16 cellular contexts compared by ENCODE assay signal in the genomic region with DNA sequence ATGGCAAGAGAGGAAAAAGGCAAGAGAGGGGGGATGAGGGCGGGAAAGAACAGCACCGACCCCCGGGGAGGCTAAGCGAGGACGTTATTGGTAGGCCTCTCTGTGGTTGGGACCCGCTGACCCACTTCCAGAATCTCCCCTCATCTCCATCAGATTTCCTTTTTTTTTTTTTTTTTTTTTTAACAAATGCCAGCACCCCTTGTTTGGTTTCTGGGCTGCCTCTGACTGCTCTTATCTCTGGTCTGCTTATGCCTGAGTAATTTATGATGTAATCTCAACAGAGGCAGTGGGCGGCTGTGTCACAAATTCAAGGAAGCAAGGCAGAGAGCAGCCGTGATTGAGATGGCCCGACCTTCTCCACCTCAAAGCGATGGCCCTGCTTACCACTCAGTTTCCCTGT.
DNase-seq lines count a peak whose midpoint lies in the region; ATAC-seq and TF ChIP-seq lines count a peak whose summit lies in the region.
"Had no signal": no experiment of that assay in that cellular context is flagged by ENCODE, and none has a peak within 500 bp of the region (broad histone marks: within the 10 kb centered on the region; RNA-seq: fewer than 3 reads in every experiment).

No MANE protein-coding gene starts in this region.

- H3K9me3 Mint-ChIP-seq in activated CD8-positive, alpha-beta T cell treated with anti-CD3 and anti-CD28 coated beads for 36 hours = no peaks in the 10 kb centered on the region
- H3K9me3 Mint-ChIP-seq in activated CD8-positive, alpha-beta T cell treated with anti-CD3 and anti-CD28 coated beads, Interleukin-2, amount 10 ng/mL, durations not matched to agents 7 days and 5 days (ENCODE audit: insufficient read depth) = no peaks in the 10 kb centered on the region

- H3K4me1 ChIP-seq in OCI-LY3 (ENCODE audit: low read length) = peaks cover 39% of the 10 kb centered on the region
- H3K4me1 ChIP-seq: SJCRH30 had no signal

- H4K20me1 ChIP-seq in OCI-LY3 (ENCODE audit: insufficient read depth, low read length) (no peaks in the 10 kb centered on the region), neural cell (ENCODE audit: insufficient read depth) (no peaks in the 10 kb centered on the region)

- DNase-seq in activated CD8-positive, alpha-beta T cell treated with anti-CD3 and anti-CD28 coated beads for 36 hours = peak; percentile 22
- DNase-seq in activated CD8-positive, alpha-beta T cell treated with anti-CD3 and anti-CD28 coated beads, Interleukin-2, amount 10 ng/mL, durations not matched to agents 7 days and 5 days = no peak
- DNase-seq in astrocyte of the hippocampus (ENCODE audit: low read depth, low spot score) (peak; percentile 3), Right ventricle myocardium superior (no peak)
- DNase-seq: C1 segment of cervical spinal cord, H7, MV-4-11, NCI-H1417, NCI-H187 treated with DMSO at 0.1 percent for 48 hours, NCI-H69, RPMI8226 had no signal

- H3K27ac Mint-ChIP-seq in activated CD8-positive, alpha-beta T cell treated with anti-CD3 and anti-CD28 coated beads for 36 hours = no peak overlapping the region
- H3K27ac Mint-ChIP-seq in activated CD8-positive, alpha-beta T cell treated with anti-CD3 and anti-CD28 coated beads, Interleukin-2, amount 10 ng/mL, durations not matched to agents 7 days and 5 days = no peak overlapping the region

- H3K27me3 ChIP-seq in OCI-LY3 (ENCODE audit: low read depth, low read length) (no peaks in the 10 kb centered on the region), neural cell (ENCODE audit: insufficient read depth, low read depth, low read length) (no peaks in the 10 kb centered on the region)

- no peak for ATAC-seq in activated CD8-positive, alpha-beta T cell treated with anti-CD3 and anti-CD28 coated beads for 36 hours
- no peak for ATAC-seq in activated CD8-positive, alpha-beta T cell treated with anti-CD3 and anti-CD28 coated beads, Interleukin-2, amount 10 ng/mL, durations not matched to agents 7 days and 5 days
- no peak for ATAC-seq in Right ventricle myocardium superior (ENCODE audit: poor library complexity)
- ATAC-seq in HG03097 (IDR thresholded peaks at IDR 0.05; ENCODE audit: low FRiP score, unreplicated experiment) = no peak
- ATAC-seq in HG03520 (IDR thresholded peaks at IDR 0.05; ENCODE audit: unreplicated experiment) = no peak

- no peak for TF ChIP-seq EP300 in neural cell (conservative IDR thresholded peaks at IDR 0.05; ENCODE audit: poor library complexity, severe bottlenecking)

- no peak for TF ChIP-seq CTCF in activated CD8-positive, alpha-beta T cell treated with anti-CD3 and anti-CD28 coated beads for 36 hours (IDR thresholded peaks at IDR 0.05)
- TF ChIP-seq CTCF in OCI-LY3 (IDR thresholded peaks at IDR 0.05; ENCODE audit: low read depth, low read length) (no peak), neural cell (IDR thresholded peaks at IDR 0.05; ENCODE audit: poor library complexity, severe bottlenecking) (no peak)

- H3K36me3 Mint-ChIP-seq in activated CD8-positive, alpha-beta T cell treated with anti-CD3 and anti-CD28 coated beads for 36 hours (ENCODE audit: low read depth) = no peaks in the 10 kb centered on the region
- H3K36me3 Mint-ChIP-seq in activated CD8-positive, alpha-beta T cell treated with anti-CD3 and anti-CD28 coated beads, Interleukin-2, amount 10 ng/mL, durations not matched to agents 7 days and 5 days (ENCODE audit: low read depth) = no peaks in the 10 kb centered on the region

- no peak for TF ChIP-seq RAD21 in neural cell (conservative IDR thresholded peaks at IDR 0.05)

- H2AFZ ChIP-seq in OCI-LY3 (ENCODE audit: low read depth, low read length) (no peak overlapping the region), neural cell (ENCODE audit: low read depth, low read length) (no peak overlapping the region)

- no peaks in the 10 kb centered on the region for H3K79me2 ChIP-seq in OCI-LY3 (ENCODE audit: low read length)
- no peaks in the 10 kb centered on the region for H3K79me2 ChIP-seq in neural cell (replicated peaks; ENCODE audit: insufficient read depth, low read length)

- H3K27me3 Mint-ChIP-seq in activated CD8-positive, alpha-beta T cell treated with anti-CD3 and anti-CD28 coated beads for 36 hours = no peaks in the 10 kb centered on the region
- no peaks in the 10 kb centered on the region for H3K27me3 Mint-ChIP-seq in activated CD8-positive, alpha-beta T cell treated with anti-CD3 and anti-CD28 coated beads, Interleukin-2, amount 10 ng/mL, durations not matched to agents 7 days and 5 days (ENCODE audit: low read depth)

- H3F3A ChIP-seq in neural cell (ENCODE audit: insufficient read depth, low read length, poor library complexity, severe bottlenecking) = no peaks in the 10 kb centered on the region

- intact Hi-C loops in activated CD8-positive, alpha-beta T cell treated with anti-CD3 and anti-CD28 coated beads for 36 hours (cut with micrococcal nuclease) = no loop called here
- intact Hi-C loops in Right ventricle myocardium superior (cut with DNase I) = no loop called here

- H3K27ac ChIP-seq in OCI-LY3 (ENCODE audit: low read length) (no peak overlapping the region), neural cell (ENCODE audit: low read length) (peak overlapping the region; percentile 33)
- H3K27ac ChIP-seq: SJCRH30 had no signal

- POLR2A ChIA-PET in activated CD8-positive, alpha-beta T cell treated with anti-CD3 and anti-CD28 coated beads for 36 hours (lab: Charles Lee) = no interaction called here
- POLR2A ChIA-PET in activated CD8-positive, alpha-beta T cell treated with anti-CD3 and anti-CD28 coated beads, Interleukin-2, amount 10 ng/mL, durations not matched to agents 7 days and 5 days (lab: Charles Lee) = no interaction called here

- H3K4me3 Mint-ChIP-seq in activated CD8-positive, alpha-beta T cell treated with anti-CD3 and anti-CD28 coated beads for 36 hours = no peak overlapping the region
- no peak overlapping the region for H3K4me3 Mint-ChIP-seq in activated CD8-positive, alpha-beta T cell treated with anti-CD3 and anti-CD28 coated beads, Interleukin-2, amount 10 ng/mL, durations not matched to agents 7 days and 5 days

- H3K9me2 ChIP-seq in neural cell (ENCODE audit: insufficient read depth, low read length) = no peaks in the 10 kb centered on the region

- no peak overlapping the region for H3K9ac ChIP-seq in OCI-LY3 (ENCODE audit: low read length)
- H3K9ac ChIP-seq in neural cell (ENCODE audit: low read length) = no peak overlapping the region

- no peaks in the 10 kb centered on the region for H3K36me3 ChIP-seq in OCI-LY3 (replicated peaks; ENCODE audit: low read depth, low read length)
- no peaks in the 10 kb centered on the region for H3K36me3 ChIP-seq in neural cell (ENCODE audit: insufficient read depth, low read length)
- H3K36me3 ChIP-seq: SJCRH30 had no signal

- H3K4me3 ChIP-seq in OCI-LY3 (ENCODE audit: low read length) = no peak overlapping the region
- H3K4me3 ChIP-seq in neural cell (ENCODE audit: low read length) = no peak overlapping the region
- H3K4me3 ChIP-seq: SJCRH30 had no signal

- H3K4me1 Mint-ChIP-seq in activated CD8-positive, alpha-beta T cell treated with anti-CD3 and anti-CD28 coated beads for 36 hours (ENCODE audit: low read depth) = peaks cover 21% of the 10 kb centered on the region
- no peaks in the 10 kb centered on the region for H3K4me1 Mint-ChIP-seq in activated CD8-positive, alpha-beta T cell treated with anti-CD3 and anti-CD28 coated beads, Interleukin-2, amount 10 ng/mL, durations not matched to agents 7 days and 5 days (ENCODE audit: low read depth)

- H3K9me3 ChIP-seq in OCI-LY3 (ENCODE audit: insufficient read depth, low read length) (no peaks in the 10 kb centered on the region), neural cell (ENCODE audit: low read length) (no peaks in the 10 kb centered on the region)

- CTCF ChIA-PET in activated CD8-positive, alpha-beta T cell treated with anti-CD3 and anti-CD28 coated beads for 36 hours (lab: Charles Lee) = interaction anchor here (1.4 kb wide), 1 partner anchor 34 kb away, joined by 4 read pairs; no protein-coding TSS in a partner anchor
- CTCF ChIA-PET in activated CD8-positive, alpha-beta T cell treated with anti-CD3 and anti-CD28 coated beads, Interleukin-2, amount 10 ng/mL, durations not matched to agents 7 days and 5 days (lab: Charles Lee) = no interaction called here

- H3K4me2 ChIP-seq in OCI-LY3 (ENCODE audit: low read length) (peak overlapping the region; percentile 44), neural cell (ENCODE audit: low read length) (no peak overlapping the region)

TF ChIP-seq in neural cell, 6 proteins besides CTCF, POLR2A, EP300 and RAD21:
- TF ChIP-seq SMC3 (conservative IDR thresholded peaks at IDR 0.05; ENCODE audit: poor library complexity) = no peak
- TF ChIP-seq EZH2 (IDR thresholded peaks at IDR 0.05; ENCODE audit: borderline replicate concordance, insufficient read depth, low read length, poor library complexity, severe bottlenecking) = no peak
- no peak for TF ChIP-seq POLR2AphosphoS5 (IDR thresholded peaks at IDR 0.05)
- TF ChIP-seq MXI1 (conservative IDR thresholded peaks at IDR 0.05; ENCODE audit: poor library complexity, severe bottlenecking) = no peak
- no peak for TF ChIP-seq TAF1 (IDR thresholded peaks at IDR 0.05; ENCODE audit: low read depth)
- TF ChIP-seq, protein P1, sequence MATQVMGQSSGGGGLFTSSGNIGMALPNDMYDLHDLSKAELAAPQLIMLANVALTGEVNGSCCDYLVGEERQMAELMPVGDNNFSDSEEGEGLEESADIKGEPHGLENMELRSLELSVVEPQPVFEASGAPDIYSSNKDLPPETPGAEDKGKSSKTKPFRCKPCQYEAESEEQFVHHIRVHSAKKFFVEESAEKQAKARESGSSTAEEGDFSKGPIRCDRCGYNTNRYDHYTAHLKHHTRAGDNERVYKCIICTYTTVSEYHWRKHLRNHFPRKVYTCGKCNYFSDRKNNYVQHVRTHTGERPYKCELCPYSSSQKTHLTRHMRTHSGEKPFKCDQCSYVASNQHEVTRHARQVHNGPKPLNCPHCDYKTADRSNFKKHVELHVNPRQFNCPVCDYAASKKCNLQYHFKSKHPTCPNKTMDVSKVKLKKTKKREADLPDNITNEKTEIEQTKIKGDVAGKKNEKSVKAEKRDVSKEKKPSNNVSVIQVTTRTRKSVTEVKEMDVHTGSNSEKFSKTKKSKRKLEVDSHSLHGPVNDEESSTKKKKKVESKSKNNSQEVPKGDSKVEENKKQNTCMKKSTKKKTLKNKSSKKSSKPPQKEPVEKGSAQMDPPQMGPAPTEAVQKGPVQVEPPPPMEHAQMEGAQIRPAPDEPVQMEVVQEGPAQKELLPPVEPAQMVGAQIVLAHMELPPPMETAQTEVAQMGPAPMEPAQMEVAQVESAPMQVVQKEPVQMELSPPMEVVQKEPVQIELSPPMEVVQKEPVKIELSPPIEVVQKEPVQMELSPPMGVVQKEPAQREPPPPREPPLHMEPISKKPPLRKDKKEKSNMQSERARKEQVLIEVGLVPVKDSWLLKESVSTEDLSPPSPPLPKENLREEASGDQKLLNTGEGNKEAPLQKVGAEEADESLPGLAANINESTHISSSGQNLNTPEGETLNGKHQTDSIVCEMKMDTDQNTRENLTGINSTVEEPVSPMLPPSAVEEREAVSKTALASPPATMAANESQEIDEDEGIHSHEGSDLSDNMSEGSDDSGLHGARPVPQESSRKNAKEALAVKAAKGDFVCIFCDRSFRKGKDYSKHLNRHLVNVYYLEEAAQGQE (IDR thresholded peaks at IDR 0.05; ENCODE audit: borderline replicate concordance) = no peak

Comparison
In these comparisons a context has a peak if more than half of its experiments do, and no peak if none do; other contexts are left out.
1. DNase-seq: peak in activated CD8-positive, alpha-beta T cell treated with anti-CD3 and anti-CD28 coated beads for 36 hours (single experiment) and astrocyte of the hippocampus (single experiment); none in activated CD8-positive, alpha-beta T cell treated with anti-CD3 and anti-CD28 coated beads, Interleukin-2, amount 10 ng/mL, durations not matched to agents 7 days and 5 days (single experiment) and Right ventricle myocardium superior (single experiment).